ENCODE assay signal across 10 cellular contexts in genomic region chr14:91410781-91411536, GRCh38. TPM values are rescaled to one million over a fixed set of nuclear protein-coding genes. Genes with fewer than 3 reads are reported as not detected.
DNase-seq lines count a peak whose midpoint lies in the region; ATAC-seq, FAIRE-seq and TF ChIP-seq lines count a peak whose summit lies in the region.
"Had no signal": no experiment of that assay in that cellular context is flagged by ENCODE, and none has a peak within 500 bp of the region (broad histone marks: within the 10 kb centered on the region; RNA-seq: fewer than 3 reads in every experiment).

No MANE protein-coding gene starts in this region.

- CTCF ChIA-PET in CD4-positive, alpha-beta memory T cell (lab: Charles Lee; ENCODE audit: partially characterized antibody) = interaction anchor here (0.8 to 20.7 kb wide), 6 partner anchors 10 to 91 kb away, joined by 3 to 522 read pairs (median 46); no protein-coding TSS in a partner anchor

- H2BK5ac ChIP-seq in mesendoderm (ENCODE audit: low read length) = no peak overlapping the region

- peaks cover 0 to 1% (median 0%) of the 10 kb centered on the region in 8 donors for H3K9me3 Mint-ChIP-seq in CD4-positive, alpha-beta memory T cell

- H3K9me3 ChIP-seq in CD4-positive, alpha-beta memory T cell (ENCODE audit: control insufficient read depth in 1 of 2, low read length in 2 of 2) = no peaks in the 10 kb centered on the region
- H3K9me3 ChIP-seq in T-helper 17 cell (ENCODE audit: control insufficient read depth, low read length, poor library complexity, severe bottlenecking) = no peaks in the 10 kb centered on the region
- H3K9me3 ChIP-seq: right lobe of liver had no signal

- no peak overlapping the region for H3K4ac ChIP-seq in mesendoderm (ENCODE audit: low read depth, low read length)

- H3K4me1 Mint-ChIP-seq in CD4-positive, alpha-beta memory T cell = peaks cover 67 to 94% (median 81%) of the 10 kb centered on the region in 4 donors
- H3K4me1 Mint-ChIP-seq in T-helper 17 cell = peaks cover 69% of the 10 kb centered on the region

- H2AK5ac ChIP-seq in mesendoderm (ENCODE audit: low read length) = no peak overlapping the region

- H3K79me1 ChIP-seq in mesendoderm (ENCODE audit: low read length) = peaks cover 19% of the 10 kb centered on the region

- no peak for ATAC-seq in T-helper 17 cell
- no peak for ATAC-seq in GM21360 (IDR thresholded peaks at IDR 0.05; ENCODE audit: unreplicated experiment)
- ATAC-seq in HG03097 (IDR thresholded peaks at IDR 0.05; ENCODE audit: low FRiP score, unreplicated experiment) = no peak
- ATAC-seq: left colon, right lobe of liver had no signal

- H3K27me3 ChIP-seq in CD4-positive, alpha-beta memory T cell (ENCODE audit: insufficient read depth, low read length) = no peaks in the 10 kb centered on the region
- no peaks in the 10 kb centered on the region for H3K27me3 ChIP-seq in mesendoderm (ENCODE audit: insufficient read depth, low read length, poor library complexity)
- H3K27me3 ChIP-seq: right lobe of liver had no signal

- peak overlapping the region; percentile 94 for H3K27ac ChIP-seq in CD4-positive, alpha-beta memory T cell (ENCODE audit: low read depth, low read length)
- H3K27ac ChIP-seq in mesendoderm (ENCODE audit: low read depth, low read length) = no peak overlapping the region
- H3K27ac ChIP-seq: right lobe of liver had no signal

- peaks cover 18% of the 10 kb centered on the region for H3K36me3 ChIP-seq in CD4-positive, alpha-beta memory T cell (ENCODE audit: insufficient read depth, low read length)
- peaks cover 4% of the 10 kb centered on the region for H3K36me3 ChIP-seq in mesendoderm (ENCODE audit: control insufficient read depth, insufficient read depth, low read length)
- H3K36me3 ChIP-seq: right lobe of liver had no signal

- WGBS in mesendoderm (ENCODE audit: extremely low coverage, insufficient coverage, low lambda C conversion rate) = no CpG with 5 or more reads among the region's 12 CpGs

- H3K27ac Mint-ChIP-seq in CD4-positive, alpha-beta memory T cell = peak overlapping the region; percentile 94 to 98 (median 97)
- peak overlapping the region; percentile 99 for H3K27ac Mint-ChIP-seq in T-helper 17 cell

- H3K79me2 ChIP-seq in mesendoderm (ENCODE audit: control insufficient read depth, insufficient read depth, low read length) = peaks cover 64% of the 10 kb centered on the region

- no peak for TF ChIP-seq CTCF in GM20000 (IDR thresholded peaks at IDR 0.05; ENCODE audit: extremely low read depth, missing control alignments)

- TF ChIP-seq POLR2A in H54 (IDR thresholded peaks at IDR 0.05; ENCODE audit: low read depth, low read length) = no peak

- peak overlapping the region; percentile 11 to 25 for H3K4me3 ChIP-seq in CD4-positive, alpha-beta memory T cell (ENCODE audit: low read length in 2 of 2)
- H3K4me3 ChIP-seq in mesendoderm (ENCODE audit: low read length) = no peak overlapping the region
- H3K4me3 ChIP-seq: right lobe of liver had no signal

- H3K4me2 ChIP-seq in mesendoderm (ENCODE audit: low read length) = no peak overlapping the region

- H3K4me3 Mint-ChIP-seq in CD4-positive, alpha-beta memory T cell = peak overlapping the region; percentile 83 to 96 (median 87)
- peak overlapping the region; percentile 86 for H3K4me3 Mint-ChIP-seq in T-helper 17 cell

- no peak for FAIRE-seq in H54 (lab: Jason Lieb, UNC)

- H3K36me3 Mint-ChIP-seq in CD4-positive, alpha-beta memory T cell = peaks cover 60 to 73% of the 10 kb centered on the region in 2 donors
- H3K36me3 Mint-ChIP-seq in T-helper 17 cell (ENCODE audit: low read depth) = peaks cover 14% of the 10 kb centered on the region

- H2BK120ac ChIP-seq in mesendoderm (ENCODE audit: low read depth, low read length) = no peak overlapping the region

- H2BK15ac ChIP-seq in mesendoderm (replicated peaks; ENCODE audit: low read depth) = no peak overlapping the region

- peak overlapping the region; percentile 49 for H3K56ac ChIP-seq in mesendoderm (ENCODE audit: low read length)

- no peak overlapping the region for H3K9ac ChIP-seq in mesendoderm (ENCODE audit: low read length)

- no peaks in the 10 kb centered on the region for H3K27me3 Mint-ChIP-seq in CD4-positive, alpha-beta memory T cell
- H3K27me3 Mint-ChIP-seq in T-helper 17 cell = no peaks in the 10 kb centered on the region

- H3K18ac ChIP-seq in mesendoderm (ENCODE audit: low read length) = no peak overlapping the region

- no peak overlapping the region for H4K5ac ChIP-seq in mesendoderm (ENCODE audit: low read length)

- DNase-seq in CD4-positive, alpha-beta memory T cell = peak in 3 of 5 donors; percentile 42 to 51 (median 48)
- DNase-seq in GM20000 (ENCODE audit: low spot score) (peak; percentile 38), T-helper 17 cell (no peak), mesendoderm (no peak), NCI-H2107 (lab: John Stamatoyannopoulos, UW) (no peak), H54 (ENCODE audit: insufficient read length, low spot score) (no peak)
- DNase-seq: left colon, right lobe of liver had no signal

- H4K8ac ChIP-seq in mesendoderm (ENCODE audit: low read depth, low read length) = no peak overlapping the region

- peaks cover 92% of the 10 kb centered on the region for H3K4me1 ChIP-seq in CD4-positive, alpha-beta memory T cell (ENCODE audit: insufficient read depth, low read length)
- peaks cover 10% of the 10 kb centered on the region for H3K4me1 ChIP-seq in mesendoderm (ENCODE audit: control insufficient read depth, low read depth, low read length)

- peak overlapping the region; percentile 66 for H3K23ac ChIP-seq in mesendoderm (ENCODE audit: low read length)

- intact Hi-C loops in CD4-positive, alpha-beta memory T cell (cut with micrococcal nuclease) = no loop called here

- POLR2A ChIA-PET in CD4-positive, alpha-beta memory T cell (lab: Charles Lee; ENCODE audit: partially characterized antibody) = interaction anchor here (0.8 to 12.6 kb wide), 11 partner anchors 10 to 166 kb away, joined by 3 to 520 read pairs (median 3); partner anchors contain the start of genes GPR68 and PPP4R3A

RNA-seq across cellular contexts. Expression of gene CCDC88C, which starts 6.7 kb away (rescaled TPM):
- 100 to 1,000 TPM; 272 to 293 TPM for total RNA-seq in CD4-positive, alpha-beta memory T cell
- polyA plus RNA-seq in CD4-positive, alpha-beta memory T cell = 10 to 100 TPM; 17.1 to 51.1 TPM
- 100 to 1,000 TPM; 333 to 339 TPM for total RNA-seq in T-helper 17 cell
- 19.8 TPM for polyA plus RNA-seq in mesendoderm (2013, experiment 1 of 2)
- polyA plus RNA-seq in mesendoderm (2013, experiment 2 of 2) = 20.9 TPM

Comparison
In these comparisons a context has a peak if more than half of its experiments do, and no peak if none do; other contexts are left out.
1. DNase-seq: peak in CD4-positive, alpha-beta memory T cell (3 of 5) and GM20000 (single experiment); none in T-helper 17 cell (0 of 3), mesendoderm (single experiment), NCI-H2107 (single experiment) and H54 (single experiment).